33 cellular contexts compared by ENCODE assay signal in genomic region chr10:4868357-4868657, GRCh38. TPM values are rescaled to one million over a fixed set of nuclear protein-coding genes. Genes with fewer than 3 reads are reported as not detected.
DNase-seq lines count a peak whose midpoint lies in the region; ATAC-seq and TF ChIP-seq lines count a peak whose summit lies in the region.
"Had no signal": no experiment of that assay in that cellular context is flagged by ENCODE, and none has a peak within 500 bp of the region (broad histone marks: within the 10 kb centered on the region; RNA-seq: fewer than 3 reads in every experiment).

No MANE protein-coding gene starts in this region.

- TF ChIP-seq CTCF in left ventricle myocardium inferior (IDR thresholded peaks at IDR 0.05; ENCODE audit: borderline replicate concordance), result no peak
- TF ChIP-seq CTCF in thoracic aorta (IDR thresholded peaks at IDR 0.05), result no peak

- H3K36me3 Mint-ChIP-seq in activated naive CD8-positive, alpha-beta T cell treated with anti-CD3 and anti-CD28 coated beads, Interleukin-2, amount 50 U/mL, for 24 hours (ENCODE audit: low read depth), result no peaks in the 10 kb centered on the region
- H3K36me3 Mint-ChIP-seq: activated naive CD4-positive, alpha-beta T cell treated with anti-CD3 and anti-CD28 coated beads, Interleukin-2, amount 10 ng/mL, durations not matched to agents 7 days and 5 days; CD4-positive, alpha-beta memory T cell had no signal

- no peaks in the 10 kb centered on the region for H3K9me3 Mint-ChIP-seq in activated naive CD8-positive, alpha-beta T cell treated with anti-CD3 and anti-CD28 coated beads, Interleukin-2, amount 50 U/mL, for 24 hours
- H3K9me3 Mint-ChIP-seq: activated CD8-positive, alpha-beta T cell treated with anti-CD3 and anti-CD28 coated beads for 36 hours; activated naive CD4-positive, alpha-beta T cell treated with anti-CD3 and anti-CD28 coated beads, Interleukin-2, amount 10 ng/mL, durations not matched to agents 7 days and 5 days; activated T-helper 1 cell treated with anti-CD3 and anti-CD28 coated beads, Interleukin-12 subunit alpha, Interleukin-12 subunit beta, Interleukin-2, Interleukin-4 antibody, amounts not matched to agents 30 ng/mL and 10 ng/mL and 1 ng/mL, durations not matched to agents 14 hours and 24 hours and 36 hours; CD4-positive, alpha-beta memory T cell; stimulated activated naive CD8-positive, alpha-beta T cell treated with anti-CD3 and anti-CD28 coated beads, Interleukin-15, Interleukin-2, amounts not matched to agents 100 ng/mL and 50 ng/mL, for 24 hours had no signal

- DNase-seq in left ventricle myocardium inferior (no peak), left ventricle myocardium superior (no peak), adipocyte (ENCODE audit: low read depth) (no peak), erythroblast (lab: John Stamatoyannopoulos, UW) (no peak), thoracic aorta (ENCODE audit: low spot score) (no peak), nucleus accumbens (lab: John Stamatoyannopoulos, UW) (no peak)
- no peak for DNase-seq in activated naive CD8-positive, alpha-beta T cell treated with anti-CD3 and anti-CD28 coated beads, Interleukin-2, amount 50 U/mL, for 24 hours
- DNase-seq: activated CD4-positive, alpha-beta T cell treated with anti-CD3 and anti-CD28 coated beads for 36 hours; activated CD8-positive, alpha-beta memory T cell treated with anti-CD3 and anti-CD28 coated beads, Interleukin-2, amount 50 U/mL, for 48 hours; activated CD8-positive, alpha-beta T cell treated with anti-CD3 and anti-CD28 coated beads for 36 hours; activated naive CD4-positive, alpha-beta T cell treated with anti-CD3 and anti-CD28 coated beads, Interleukin-2, amount 10 ng/mL, durations not matched to agents 7 days and 5 days; CD4-positive, alpha-beta memory T cell; colonic mucosa; effector memory CD4-positive, alpha-beta T cell; foreskin keratinocyte; KG1; kidney glomerular epithelial cell; MM.1S; NCI-H1930; NCI-H2171 treated with DMSO at 0.1 percent for 48 hours; NCI-H524; pancreas; retina; stimulated activated CD4-positive, alpha-beta T cell treated with anti-CD3 and anti-CD28 coated beads, Interleukin-2, amount 100 ng/mL, for 24 hours; T-helper 2 cell; thyroid gland had no signal

- H3K27ac Mint-ChIP-seq in activated naive CD8-positive, alpha-beta T cell treated with anti-CD3 and anti-CD28 coated beads, Interleukin-2, amount 50 U/mL, for 24 hours, result no peak overlapping the region
- H3K27ac Mint-ChIP-seq: activated CD4-positive, alpha-beta T cell treated with anti-CD3 and anti-CD28 coated beads for 36 hours; activated CD8-positive, alpha-beta T cell treated with anti-CD3 and anti-CD28 coated beads for 36 hours; activated naive CD4-positive, alpha-beta T cell treated with anti-CD3 and anti-CD28 coated beads, Interleukin-2, amount 10 ng/mL, durations not matched to agents 7 days and 5 days; activated T-helper 1 cell treated with anti-CD3 and anti-CD28 coated beads, Interleukin-12 subunit alpha, Interleukin-12 subunit beta, Interleukin-2, Interleukin-4 antibody, amounts not matched to agents 30 ng/mL and 10 ng/mL and 1 ng/mL, durations not matched to agents 14 hours and 24 hours and 36 hours; stimulated activated naive CD8-positive, alpha-beta T cell treated with anti-CD3 and anti-CD28 coated beads, Interleukin-15, Interleukin-2, amounts not matched to agents 100 ng/mL and 50 ng/mL, for 24 hours had no signal

- ATAC-seq in left ventricle myocardium superior, result no peak
- no peak for ATAC-seq in thoracic aorta (ENCODE audit: insufficient number of reproducible peaks, low FRiP score, low read depth)
- no peak for ATAC-seq in HG02678 (IDR thresholded peaks at IDR 0.05; ENCODE audit: unreplicated experiment)
- ATAC-seq in activated naive CD8-positive, alpha-beta T cell treated with anti-CD3 and anti-CD28 coated beads, Interleukin-2, amount 50 U/mL, for 24 hours, result no peak
- ATAC-seq: activated CD4-positive, alpha-beta T cell treated with anti-CD3 and anti-CD28 coated beads for 36 hours; activated CD8-positive, alpha-beta T cell treated with anti-CD3 and anti-CD28 coated beads for 36 hours; esophagus mucosa; foreskin keratinocyte had no signal

- H3K36me3 ChIP-seq in left ventricle myocardium inferior (no peaks in the 10 kb centered on the region), adipocyte (ENCODE audit: control insufficient read depth, insufficient read depth, low read length, severe bottlenecking) (no peaks in the 10 kb centered on the region), thoracic aorta (no peaks in the 10 kb centered on the region)
- H3K36me3 ChIP-seq: colonic mucosa, pancreas, thyroid gland had no signal

- H3K27ac ChIP-seq in left ventricle myocardium inferior (replicated peaks), result peak overlapping the region; percentile 73
- peak overlapping the region; percentile 58 to 71 for H3K27ac ChIP-seq in thoracic aorta
- H3K27ac ChIP-seq: colonic mucosa, foreskin keratinocyte, SK-N-MC had no signal

- TF ChIP-seq POLR2A in erythroblast (IDR thresholded peaks at IDR 0.05; ENCODE audit: low read length), result peak; percentile 43

- H3K9ac ChIP-seq in adipocyte (ENCODE audit: low read length), result peak overlapping the region; percentile 64

- H3K4me3 Mint-ChIP-seq in activated naive CD8-positive, alpha-beta T cell treated with anti-CD3 and anti-CD28 coated beads, Interleukin-2, amount 50 U/mL, for 24 hours, result no peak overlapping the region
- H3K4me3 Mint-ChIP-seq: activated CD4-positive, alpha-beta T cell treated with anti-CD3 and anti-CD28 coated beads for 36 hours; activated CD8-positive, alpha-beta T cell treated with anti-CD3 and anti-CD28 coated beads for 36 hours; activated naive CD4-positive, alpha-beta T cell treated with anti-CD3 and anti-CD28 coated beads, Interleukin-2, amount 10 ng/mL, durations not matched to agents 7 days and 5 days; activated T-helper 1 cell treated with anti-CD3 and anti-CD28 coated beads, Interleukin-12 subunit alpha, Interleukin-12 subunit beta, Interleukin-2, Interleukin-4 antibody, amounts not matched to agents 30 ng/mL and 10 ng/mL and 1 ng/mL, durations not matched to agents 14 hours and 24 hours and 36 hours; CD4-positive, alpha-beta memory T cell; neural crest cell; stimulated activated naive CD8-positive, alpha-beta T cell treated with anti-CD3 and anti-CD28 coated beads, Interleukin-15, Interleukin-2, amounts not matched to agents 100 ng/mL and 50 ng/mL, for 24 hours had no signal

- no peaks in the 10 kb centered on the region for H3K27me3 ChIP-seq in left ventricle myocardium inferior (ENCODE audit: low read depth)
- no peaks in the 10 kb centered on the region for H3K27me3 ChIP-seq in adipocyte (replicated peaks; ENCODE audit: control insufficient read depth, insufficient read depth, low read length)
- H3K27me3 ChIP-seq in thoracic aorta (replicated peaks; ENCODE audit: insufficient read depth), result no peaks in the 10 kb centered on the region
- H3K27me3 ChIP-seq: colonic mucosa, foreskin keratinocyte, pancreas, thyroid gland had no signal

- intact Hi-C loops in left ventricle myocardium inferior (cut with micrococcal nuclease) (no loop called here), left ventricle myocardium superior (cut with micrococcal nuclease) (no loop called here)

- H3K4me1 ChIP-seq in left ventricle myocardium inferior (peaks cover 7% of the 10 kb centered on the region), adipocyte (ENCODE audit: control insufficient read depth, insufficient read depth, low read length) (peaks cover 21% of the 10 kb centered on the region), thoracic aorta (ENCODE audit: control insufficient read depth in 1 of 2, low read depth in 2 of 2) (peaks cover 0 to 21% of the 10 kb centered on the region in 2 donors)
- H3K4me1 ChIP-seq: colonic mucosa, foreskin keratinocyte, pancreas, thyroid gland had no signal

- peaks cover 8% of the 10 kb centered on the region for H3K27me3 Mint-ChIP-seq in activated naive CD8-positive, alpha-beta T cell treated with anti-CD3 and anti-CD28 coated beads, Interleukin-2, amount 50 U/mL, for 24 hours
- H3K27me3 Mint-ChIP-seq: activated CD4-positive, alpha-beta T cell treated with anti-CD3 and anti-CD28 coated beads for 36 hours; activated naive CD4-positive, alpha-beta T cell treated with anti-CD3 and anti-CD28 coated beads, Interleukin-2, amount 10 ng/mL, durations not matched to agents 7 days and 5 days had no signal

- no peak overlapping the region for H3K4me3 ChIP-seq in left ventricle myocardium inferior
- H3K4me3 ChIP-seq in adipocyte (ENCODE audit: low read length), result no peak overlapping the region
- no peak overlapping the region for H3K4me3 ChIP-seq in thoracic aorta
- H3K4me3 ChIP-seq: colonic mucosa, pancreas, SK-N-MC, thyroid gland had no signal

- H3K4me1 Mint-ChIP-seq in activated naive CD8-positive, alpha-beta T cell treated with anti-CD3 and anti-CD28 coated beads, Interleukin-2, amount 50 U/mL, for 24 hours, result no peaks in the 10 kb centered on the region
- H3K4me1 Mint-ChIP-seq: neural crest cell had no signal

- H3K9me3 ChIP-seq in left ventricle myocardium inferior (replicated peaks) (no peaks in the 10 kb centered on the region), adipocyte (ENCODE audit: control insufficient read depth, low read length) (no peaks in the 10 kb centered on the region), thoracic aorta (no peaks in the 10 kb centered on the region)
- H3K9me3 ChIP-seq: colonic mucosa, pancreas, thyroid gland had no signal

RNA-seq across cellular contexts. Expression of gene AKR1E2, which starts 42.3 kb away (rescaled TPM):
- total RNA-seq in left ventricle myocardium inferior (5.9 TPM), left ventricle myocardium superior (4.5 TPM), thoracic aorta (10 to 100 TPM; 11.1 to 17.6 TPM)
- total RNA-seq: HT1080 had no signal
